8 cellular contexts compared by ENCODE assay signal in genomic region chr14:90301580-90302181, GRCh38. TPM values are rescaled to one million over a fixed set of nuclear protein-coding genes. Genes with fewer than 3 reads are reported as not detected.
DNase-seq lines count a peak whose midpoint lies in the region; ATAC-seq and TF ChIP-seq lines count a peak whose summit lies in the region.

No MANE protein-coding gene starts in this region.

- H3K9me3 ChIP-seq in SK-N-SH, result no peaks in the 10 kb centered on the region

- no peak overlapping the region for H3K27ac Mint-ChIP-seq in activated T-cell treated with anti-CD3 and anti-CD28 coated beads, Interleukin-2, amount 50 U/mL, for 24 hours

- H2AFZ ChIP-seq in SK-N-SH (ENCODE audit: low read depth), result no peak overlapping the region

- H3K4me3 Mint-ChIP-seq in activated T-cell treated with anti-CD3 and anti-CD28 coated beads, Interleukin-2, amount 50 U/mL, for 24 hours, result no peak overlapping the region

- no peaks in the 10 kb centered on the region for H3K27me3 Mint-ChIP-seq in activated T-cell treated with anti-CD3 and anti-CD28 coated beads, Interleukin-2, amount 50 U/mL, for 24 hours

- TF ChIP-seq RAD21 in SK-N-SH (IDR thresholded peaks at IDR 0.05; ENCODE audit: low read length), result peak; percentile 88

- CTCF ChIA-PET in SK-N-SH (lab: Yijun Ruan, JAX), result interaction anchor here (0.5 to 4.1 kb wide), 39 partner anchors 8 to 1285 kb away, joined by 3 to 50 read pairs (median 4); no protein-coding TSS in a partner anchor

- H3K4me3 ChIP-seq in SK-N-SH (ENCODE audit: low read depth in 2 of 2, low read length in 1 of 2) (no peak overlapping the region), foreskin fibroblast (ENCODE audit: low read depth in 1 of 2, low read length in 2 of 2) (no peak overlapping the region)

- no peak overlapping the region for H3K4me2 ChIP-seq in SK-N-SH

- H3K27ac ChIP-seq in SK-N-SH (ENCODE audit: low read depth in 2 of 2, low read length in 1 of 2), result peak overlapping the region in 1 of 2 experiments; percentile 47; a peak in 1 of 4 replicates

- POLR2A ChIA-PET in SK-N-SH (lab: Yijun Ruan, JAX), result interaction anchor here (0.8 to 1.8 kb wide), 2 partner anchors 81 to 95 kb away, joined by 6 to 9 read pairs; partner anchors contain the start of gene CALM1

- no peaks in the 10 kb centered on the region for H3K79me2 ChIP-seq in SK-N-SH (ENCODE audit: insufficient read depth)

- in situ Hi-C loops in KBM-7 (cut with MboI; ENCODE audit: low pct_unique_long_range_greater_than_20kb, low sequenced_read_pairs), result no loop called here

- WGBS in SK-N-SH (ENCODE audit: low lambda C conversion rate), result 72% methylated on average over 5 of the region's 5 CpGs

- H3K9me3 Mint-ChIP-seq in activated T-cell treated with anti-CD3 and anti-CD28 coated beads, Interleukin-2, amount 50 U/mL, for 24 hours, result no peaks in the 10 kb centered on the region

- no peaks in the 10 kb centered on the region for H3K27me3 ChIP-seq in SK-N-SH (ENCODE audit: insufficient read depth)

- ATAC-seq in GM21717 (IDR thresholded peaks at IDR 0.05; ENCODE audit: unreplicated experiment), result no peak
- ATAC-seq in HG02763 (IDR thresholded peaks at IDR 0.05; ENCODE audit: unreplicated experiment), result no peak

- 0 out of 2 replicates have a peak, but pooled peaks cover 3% of the 10 kb centered on the region for H4K20me1 ChIP-seq in SK-N-SH (ENCODE audit: insufficient read depth)

- H3K9me2 ChIP-seq in SK-N-SH, result no peaks in the 10 kb centered on the region

- TF ChIP-seq CTCF in SK-N-SH (IDR thresholded peaks at IDR 0.05) (peak; percentile 67), foreskin fibroblast (IDR thresholded peaks at IDR 0.05; ENCODE audit: low read depth, low read length) (peak; percentile 40)

- TF ChIP-seq EP300 in SK-N-SH (IDR thresholded peaks at IDR 0.05; ENCODE audit: borderline replicate concordance in 1 of 2, low read depth in 1 of 2, low read length in 1 of 2), result no peak

- H3K36me3 Mint-ChIP-seq in activated T-cell treated with anti-CD3 and anti-CD28 coated beads, Interleukin-2, amount 50 U/mL, for 24 hours (ENCODE audit: low read depth), result peaks cover 90% of the 10 kb centered on the region

- DNase-seq in COLO829 (ENCODE audit: low spot score) (peak; percentile 73), KBM-7 (peak; percentile 23), SK-N-SH (peak; percentile 51), foreskin fibroblast (peak; percentile 64 to 82), pons (ENCODE audit: low spot score) (peak; percentile 94)
- no peak for DNase-seq in activated T-cell treated with anti-CD3 and anti-CD28 coated beads, Interleukin-2, amount 50 U/mL, for 24 hours

- H3K9ac ChIP-seq in SK-N-SH, result no peak overlapping the region

- peaks cover 8% of the 10 kb centered on the region for H3K4me1 Mint-ChIP-seq in activated T-cell treated with anti-CD3 and anti-CD28 coated beads, Interleukin-2, amount 50 U/mL, for 24 hours (ENCODE audit: low read depth)

- peaks cover 12% of the 10 kb centered on the region for H3F3A ChIP-seq in SK-N-SH (replicated peaks; ENCODE audit: insufficient read depth)

- H3K4me1 ChIP-seq in SK-N-SH (ENCODE audit: control insufficient read depth in 1 of 2, insufficient read depth in 2 of 2, low read depth in 1 of 2, low read length in 1 of 2), result no peaks in the 10 kb centered on the region; a peak in 1 of 4 replicates

- peaks cover 19 to 54% of the 10 kb centered on the region in 2 experiments for H3K36me3 ChIP-seq in SK-N-SH (replicated peaks in 1 of 2; ENCODE audit: control insufficient read depth in 1 of 2, insufficient read depth in 2 of 2, low read length in 1 of 2)

TF ChIP-seq in SK-N-SH, 30 proteins besides CTCF, POLR2A, EP300 and RAD21:
- TF ChIP-seq RXRA (IDR thresholded peaks at IDR 0.05; ENCODE audit: borderline replicate concordance, low read depth), result no peak
- no peak for TF ChIP-seq ZBTB33 (IDR thresholded peaks at IDR 0.05; ENCODE audit: borderline replicate concordance, low read depth)
- TF ChIP-seq REST (IDR thresholded peaks at IDR 0.05; ENCODE audit: low read depth, low read length), result no peak
- TF ChIP-seq USF2 (IDR thresholded peaks at IDR 0.05; ENCODE audit: borderline replicate concordance, low read depth, low read length), result no peak
- peak; percentile 57 for TF ChIP-seq SMC3 (IDR thresholded peaks at IDR 0.05; ENCODE audit: low read depth, low read length)

RNA-seq across cellular contexts. Expression of gene NRDE2, which starts 30.1 kb away (rescaled TPM):
- polyA plus RNA-seq in SK-N-SH (2012; rRNA removed), result 10.3 and 11.3 TPM in 2 replicates
- polyA plus RNA-seq in SK-N-SH (2012; cell fraction: cytosol; rRNA removed), result 6.1 and 7.6 TPM in 2 replicates
- 30.6 and 31.1 TPM in 2 replicates for polyA plus RNA-seq in SK-N-SH (2012; cell fraction: nucleus; rRNA removed)

RNA-seq across cellular contexts. Expression of gene PSMC1, which starts 45.3 kb away (rescaled TPM):
- polyA plus RNA-seq in SK-N-SH (2012; rRNA removed), result 102 and 129 TPM in 2 replicates
- 148 and 174 TPM in 2 replicates for polyA plus RNA-seq in SK-N-SH (2012; cell fraction: cytosol; rRNA removed)
- 30.3 and 80.7 TPM in 2 replicates for polyA plus RNA-seq in SK-N-SH (2012; cell fraction: nucleus; rRNA removed)
